ENCODE assay signal across 22 cellular contexts in genomic region chr11:34155759-34156062, GRCh38. TPM values are rescaled to one million over a fixed set of nuclear protein-coding genes. Genes with fewer than 3 reads are reported as not detected.
DNase-seq lines count a peak whose midpoint lies in the region; ATAC-seq and TF ChIP-seq lines count a peak whose summit lies in the region.
"Had no signal": no experiment of that assay in that cellular context is flagged by ENCODE, and none has a peak within 500 bp of the region (broad histone marks: within the 10 kb centered on the region; RNA-seq: fewer than 3 reads in every experiment).

No MANE protein-coding gene starts in this region.

- no peak overlapping the region for H3K9ac ChIP-seq in SK-N-MC (ENCODE audit: insufficient read length)

- intact Hi-C loops in A673 (cut with micrococcal nuclease; ENCODE audit: unreplicated experiment) (no loop called here), esophagus muscularis mucosa (cut with DNase I) (no loop called here), sigmoid colon (cut with DNase I) (no loop called here)

- CTCF ChIA-PET in A673 (lab: Charles Lee): interaction anchor here (1.0 kb wide), 1 partner anchor 18 kb away, joined by 5 read pairs; no protein-coding TSS in a partner anchor

- H3K4me3 ChIP-seq in A673 (ENCODE audit: low read depth, low read length, poor library complexity, severe bottlenecking) (no peak overlapping the region), SK-N-MC (no peak overlapping the region), esophagus muscularis mucosa (no peak overlapping the region), sigmoid colon (no peak overlapping the region), Peyer's patch (no peak overlapping the region)
- H3K4me3 ChIP-seq: GM23338, pancreas, SJSA1 had no signal

- POLR2A ChIA-PET in A673 (lab: Charles Lee; ENCODE audit: low non-redundant PET): no interaction called here

- H3K4me1 ChIP-seq in A673 (ENCODE audit: insufficient read depth, low read length, poor library complexity, severe bottlenecking) (peaks cover 4% of the 10 kb centered on the region), esophagus muscularis mucosa (peaks cover 0 to 35% (median 28%) of the 10 kb centered on the region in 4 donors), sigmoid colon (peaks cover 0 to 29% (median 25%) of the 10 kb centered on the region in 4 donors), Peyer's patch (peaks cover 0 to 10% (median 2%) of the 10 kb centered on the region in 4 donors)
- H3K4me1 ChIP-seq: pancreas, SJSA1 had no signal

- DNase-seq in A673 (ENCODE audit: low spot score) (no peak), SK-N-MC (ENCODE audit: low read depth, low spot score) (no peak), esophagus muscularis mucosa (ENCODE audit: extremely low spot score) (no peak), sigmoid colon (no peak), NCI-H1436 treated with DMSO at 0.1 percent for 48 hours (lab: John Stamatoyannopoulos, UW) (no peak), Peyer's patch (no peak), NCI-H1417 treated with DMSO at 0.1 percent for 48 hours (lab: John Stamatoyannopoulos, UW) (no peak)
- DNase-seq: activated CD4-positive, alpha-beta T cell treated with anti-CD3 and anti-CD28 coated beads, Interleukin-2, amount 50 U/mL, for 1 hour; activated naive CD8-positive, alpha-beta T cell treated with anti-CD3 and anti-CD28 coated beads for 36 hours; dermis blood vessel endothelial cell; GDM1; MM.1S; naive B cell; NCI-H1694; NCI-H748 treated with DMSO at 0.1 percent for 48 hours; pancreas; WERI-Rb-1 had no signal

- H3K9me3 ChIP-seq in A673 (ENCODE audit: low read depth, low read length, poor library complexity, severe bottlenecking) (no peaks in the 10 kb centered on the region), SK-N-MC (ENCODE audit: low read depth, low read length) (no peaks in the 10 kb centered on the region), esophagus muscularis mucosa (no peaks in the 10 kb centered on the region), sigmoid colon (no peaks in the 10 kb centered on the region), Peyer's patch (no peaks in the 10 kb centered on the region)
- H3K9me3 ChIP-seq: pancreas, SJSA1 had no signal

- TF ChIP-seq POLR2A in esophagus muscularis mucosa (IDR thresholded peaks at IDR 0.05; ENCODE audit: low read depth) (no peak), sigmoid colon (IDR thresholded peaks at IDR 0.05) (no peak), Peyer's patch (IDR thresholded peaks at IDR 0.05) (no peak)

- ATAC-seq in GM19397 (IDR thresholded peaks at IDR 0.05; ENCODE audit: unreplicated experiment): no peak
- ATAC-seq: activated T-helper 17 cell treated with anti-CD3 and anti-CD28 coated beads, Interleukin-2, amount 50 U/mL, for 72 hours; GM23338 had no signal

- BruUV-seq in A673 (replicated peaks; lab: Mats Ljungman, UMichigan): no TSS peak

- no peak for TF ChIP-seq CTCF in A673 (conservative IDR thresholded peaks at IDR 0.05; ENCODE audit: low read depth, low read length)
- TF ChIP-seq CTCF in esophagus muscularis mucosa (IDR thresholded peaks at IDR 0.05): no peak
- TF ChIP-seq CTCF in sigmoid colon (IDR thresholded peaks at IDR 0.05): no peak
- TF ChIP-seq CTCF in Peyer's patch (IDR thresholded peaks at IDR 0.05): no peak

- peaks cover 75% of the 10 kb centered on the region for H3K36me3 ChIP-seq in A673 (ENCODE audit: insufficient read depth, low read length, poor library complexity, severe bottlenecking)
- peaks cover 58% of the 10 kb centered on the region for H3K36me3 ChIP-seq in SK-N-MC (ENCODE audit: insufficient read depth, low read length)
- H3K36me3 ChIP-seq in esophagus muscularis mucosa: peaks cover 0 to 61% (median 40%) of the 10 kb centered on the region in 4 donors
- H3K36me3 ChIP-seq in sigmoid colon: peaks cover 0 to 23% (median 2%) of the 10 kb centered on the region in 4 donors
- peaks cover 0 to 14% (median 0%) of the 10 kb centered on the region in 3 donors for H3K36me3 ChIP-seq in Peyer's patch
- H3K36me3 ChIP-seq: pancreas, SJSA1 had no signal

- H3K27ac ChIP-seq in A673 (ENCODE audit: low read depth, low read length, poor library complexity, severe bottlenecking) (peak overlapping the region; percentile 8), SK-N-MC (peak overlapping the region; percentile 42; the same call in 1 of the 2 replicates), esophagus muscularis mucosa (replicated peaks in 1 of 4) (peak overlapping the region; percentile 64 to 78 (median 74)), sigmoid colon (peak overlapping the region; percentile 69 to 78 (median 77)), Peyer's patch (no peak overlapping the region)
- H3K27ac ChIP-seq: C4-2B, pancreas, SJSA1, WERI-Rb-1 had no signal

- no CpG with 5 or more reads among the region's 2 CpGs for WGBS in esophagus muscularis mucosa
- WGBS in sigmoid colon, 2 donors: 77 to 80% methylated on average over 2 of the region's 2 CpGs

- TF ChIP-seq EP300 in esophagus muscularis mucosa (IDR thresholded peaks at IDR 0.05) (no peak), sigmoid colon (IDR thresholded peaks at IDR 0.05) (no peak)

- H3K27me3 ChIP-seq in A673 (replicated peaks; ENCODE audit: insufficient read depth, low read depth, low read length, poor library complexity): no peaks in the 10 kb centered on the region
- no peaks in the 10 kb centered on the region for H3K27me3 ChIP-seq in esophagus muscularis mucosa
- H3K27me3 ChIP-seq in sigmoid colon: no peaks in the 10 kb centered on the region
- H3K27me3 ChIP-seq in Peyer's patch: no peaks in the 10 kb centered on the region
- H3K27me3 ChIP-seq: pancreas, SJSA1 had no signal

RNA-seq across cellular contexts. Expression of gene NAT10, which starts 50.3 kb away (rescaled TPM):
- total RNA-seq in A673 (2021) (180 and 192 TPM in 2 replicates), esophagus muscularis mucosa (10 to 100 TPM; 19.9 to 27.2 (median 20.6) TPM), sigmoid colon (10 to 100 TPM; 13.2 to 28.0 (median 19.4) TPM), Peyer's patch (10 to 100 TPM; 13.3 to 56.9 (median 24.2) TPM)
- polyA plus RNA-seq in sigmoid colon: 10 to 100 TPM in 1 of 3 donors, 1 to 10 TPM in 2; 5.3 to 35.4 (median 7.2) TPM

Comparison
In these comparisons a context has a peak if more than half of its experiments do, and no peak if none do; other contexts are left out.
1. H3K27ac ChIP-seq: peak in A673 (single experiment), SK-N-MC (single experiment), esophagus muscularis mucosa (4 of 4) and sigmoid colon (4 of 4); none in Peyer's patch (0 of 4).